ENCODE assay signal across 25 cellular contexts in the genomic region with DNA sequence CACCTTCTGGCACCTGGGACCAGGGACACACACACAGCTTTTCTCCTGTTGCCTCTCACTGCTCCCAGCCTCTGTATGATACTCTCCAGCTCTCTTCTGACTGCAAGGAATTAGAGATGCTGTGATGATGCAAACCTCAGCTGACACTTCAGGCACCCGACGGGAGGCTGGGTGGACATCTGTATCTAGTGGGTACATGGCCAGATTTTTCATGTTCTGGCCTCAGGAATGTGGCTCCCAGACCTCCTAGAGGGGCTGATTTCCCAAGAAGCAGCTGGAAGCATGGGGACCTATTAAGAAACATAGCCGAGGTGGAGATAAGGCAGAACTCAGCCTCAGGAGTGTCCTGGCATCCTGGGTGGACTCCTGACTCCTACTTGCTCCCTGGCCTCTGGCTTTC. TPM values are rescaled to one million over a fixed set of nuclear protein-coding genes. Genes with fewer than 3 reads are reported as not detected.
A peak's percentile ranks its signal among the peaks of the same experiment; 100 is the strongest.
DNase-seq lines count a peak whose midpoint lies in the region; ATAC-seq, FAIRE-seq and TF ChIP-seq lines count a peak whose summit lies in the region.
"Had no signal": no experiment of that assay in that cellular context is flagged by ENCODE, and none has a peak within 500 bp of the region (broad histone marks: within the 10 kb centered on the region; RNA-seq: fewer than 3 reads in every experiment).

No MANE protein-coding gene starts in this region.

- ATAC-seq in left ventricle myocardium superior (no peak), HG03439 (IDR thresholded peaks at IDR 0.05; ENCODE audit: unreplicated experiment) (no peak)
- ATAC-seq: A549; CD8-positive, alpha-beta T cell; GM23338; stimulated activated memory B cell treated with anti-CD40 and anti-IgM and Interleukin-4, amounts not matched to agents 10 μg/mL and 1 μg/mL and 100 μg/mL, for 72 hours had no signal

- H3K27me3 ChIP-seq in left ventricle myocardium inferior (ENCODE audit: low read depth) (no peaks in the 10 kb centered on the region), uterus (no peaks in the 10 kb centered on the region), suprapubic skin (no peaks in the 10 kb centered on the region)
- H3K27me3 ChIP-seq: heart right ventricle, tibial nerve had no signal

- peaks cover 68% of the 10 kb centered on the region for H3K4me1 ChIP-seq in left ventricle myocardium inferior
- no peaks in the 10 kb centered on the region for H3K4me1 ChIP-seq in uterus
- H3K4me1 ChIP-seq in suprapubic skin = peaks cover 14% of the 10 kb centered on the region
- H3K4me1 ChIP-seq: neural progenitor cell had no signal

- TF ChIP-seq CTCF in left ventricle myocardium inferior (IDR thresholded peaks at IDR 0.05; ENCODE audit: borderline replicate concordance) (no peak), uterus (IDR thresholded peaks at IDR 0.05) (no peak), suprapubic skin (IDR thresholded peaks at IDR 0.05) (no peak)

- H3K9me3 ChIP-seq in left ventricle myocardium inferior (replicated peaks) (no peaks in the 10 kb centered on the region), uterus (no peaks in the 10 kb centered on the region), suprapubic skin (no peaks in the 10 kb centered on the region)
- H3K9me3 ChIP-seq: A549, heart right ventricle, tibial nerve had no signal

- no peak for TF ChIP-seq EP300 in suprapubic skin (IDR thresholded peaks at IDR 0.05)

- TF ChIP-seq POLR2A in uterus (IDR thresholded peaks at IDR 0.05) (no peak), suprapubic skin (IDR thresholded peaks at IDR 0.05) (no peak)

- 31% methylated on average over 2 of the region's 3 CpGs for WGBS in suprapubic skin

- peak overlapping the region; percentile 4 for H3K27ac ChIP-seq in left ventricle myocardium inferior (replicated peaks)
- no peak overlapping the region for H3K27ac ChIP-seq in uterus
- no peak overlapping the region for H3K27ac ChIP-seq in suprapubic skin
- H3K27ac ChIP-seq: neural progenitor cell, tibial nerve, WERI-Rb-1 had no signal

- DNase-seq in left ventricle myocardium inferior = no peak
- no peak for DNase-seq in left ventricle myocardium superior
- DNase-seq in astrocyte of the hippocampus (ENCODE audit: low read depth, low spot score) = peak; percentile 17
- DNase-seq in glomerular visceral epithelial cell (ENCODE audit: extremely low spot score) = peak; percentile 45
- DNase-seq in uterus = peak; percentile 25 to 35
- DNase-seq in suprapubic skin (ENCODE audit: low spot score in 2 of 2) = no peak
- no peak for DNase-seq in GM19239 (ENCODE audit: insufficient read length, low spot score)
- DNase-seq: activated CD4-positive, alpha-beta T cell treated with anti-CD3 and anti-CD28 coated beads, Interleukin-2, amount 50 U/mL, for 48 hours; activated T-cell treated with anti-CD3 and anti-CD28 coated beads for 4 hours; CD8-positive, alpha-beta T cell; dermis blood vessel endothelial cell; heart right ventricle; NCI-H2029 treated with DMSO at 0.1 percent for 48 hours; OCI-M1; SIG-M5; WERI-Rb-1 had no signal

- H3K36me3 ChIP-seq in left ventricle myocardium inferior (no peaks in the 10 kb centered on the region), uterus (no peaks in the 10 kb centered on the region), suprapubic skin (no peaks in the 10 kb centered on the region)
- H3K36me3 ChIP-seq: heart right ventricle, neural progenitor cell, tibial nerve, WERI-Rb-1 had no signal

- H3K4me3 ChIP-seq in left ventricle myocardium inferior (no peak overlapping the region), uterus (no peak overlapping the region), suprapubic skin (no peak overlapping the region)
- H3K4me3 ChIP-seq: A549, GM23338, heart right ventricle, neural progenitor cell, tibial nerve had no signal

- intact Hi-C loops in left ventricle myocardium inferior (cut with micrococcal nuclease) = no loop called here
- intact Hi-C loops in left ventricle myocardium superior (cut with micrococcal nuclease) = no loop called here
- intact Hi-C loops in uterus (cut with DNase I; ENCODE audit: low total_unique reads) = no loop called here

- FAIRE-seq in GM19239 (lab: Jason Lieb, UNC) = no peak
- FAIRE-seq: A549, bronchial epithelial cell, GM18507 had no signal

RNA-seq across cellular contexts. Expression of gene EPB41L1, which starts 6.8 kb away (rescaled TPM):
- 14.6 TPM for total RNA-seq in left ventricle myocardium inferior
- 19.6 TPM for total RNA-seq in left ventricle myocardium superior
- total RNA-seq in uterus = 10 to 100 TPM in 2 of 4 donors, 1 to 10 TPM in 2; 4.9 to 69.2 (median 33.2) TPM
- 10 to 100 TPM; 14.3 to 27.9 (median 21.4) TPM for total RNA-seq in suprapubic skin
- total RNA-seq: T-helper 1 cell treated with Interleukin-12 subunit alpha and Interleukin-12 subunit beta and Interleukin-4 antibody, amounts not matched to agents 30 ng/mL and 1 ng/mL, for 36 hours had no signal

Comparison
In these comparisons a context has a peak if more than half of its experiments do, and no peak if none do; other contexts are left out.
1. DNase-seq: peak in astrocyte of the hippocampus (single experiment), glomerular visceral epithelial cell (single experiment) and uterus (2 of 2); none in left ventricle myocardium inferior (single experiment), left ventricle myocardium superior (single experiment), suprapubic skin (0 of 2) and GM19239 (single experiment).